27 cellular contexts compared by ENCODE assay signal in the genomic region with DNA sequence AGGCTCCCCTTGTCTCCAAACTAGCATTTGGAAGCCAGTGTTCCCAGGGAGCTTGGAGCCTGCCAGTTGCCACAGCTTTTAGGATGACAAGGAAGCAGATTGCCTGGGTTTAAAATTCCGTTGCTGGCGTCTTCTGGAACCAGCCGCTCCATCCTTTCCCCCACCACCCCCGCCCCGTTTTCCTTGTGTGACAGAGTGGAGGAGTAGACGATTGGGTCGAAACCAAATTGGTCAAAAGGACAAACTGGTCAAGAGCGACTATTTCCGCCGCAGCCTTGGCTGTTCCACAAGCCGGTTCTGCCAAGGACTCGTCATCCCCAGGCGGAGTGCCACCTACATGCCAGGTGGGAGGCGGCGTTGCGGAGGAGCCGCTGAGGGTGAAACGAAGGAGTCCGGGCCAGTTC.
A peak's percentile ranks its signal among the peaks of the same experiment; 100 is the strongest.
DNase-seq lines count a peak whose midpoint lies in the region; ATAC-seq and TF ChIP-seq lines count a peak whose summit lies in the region.
"Had no signal": no experiment of that assay in that cellular context is flagged by ENCODE, and none has a peak within 500 bp of the region (broad histone marks: within the 10 kb centered on the region; RNA-seq: fewer than 3 reads in every experiment).

No MANE protein-coding gene starts in this region.

- DNase-seq in Right ventricle myocardium inferior (ENCODE audit: missing footprints): peak; percentile 44
- no peak for DNase-seq in left ventricle myocardium inferior
- peak in 45 of 61 donors; percentile 13 to 96 (median 57) for DNase-seq in caudate nucleus (lab: John Stamatoyannopoulos, UW)
- DNase-seq in medulla oblongata (ENCODE audit: extremely low spot score): peak; percentile 74
- no peak for DNase-seq in glomerular visceral epithelial cell (ENCODE audit: extremely low spot score)
- no peak for DNase-seq in HUDEP-2 (lab: John Stamatoyannopoulos, UW; ENCODE audit: unreplicated experiment in 76 of 76)
- DNase-seq: activated CD4-positive, alpha-beta T cell treated with anti-CD3 and anti-CD28 coated beads, Interleukin-2, amount 10 ng/mL, durations not matched to agents 24 days and 14 days; activated gamma-delta T cell treated with Interleukin-2 at 50 U/mL for 16 hours; activated T-cell treated with anti-CD3 and anti-CD28 coated beads, Interleukin-2, amount 50 U/mL, for 1 hour; CD4-positive, alpha-beta memory T cell; DMS 273 treated with DMSO at 0.1 percent for 48 hours; endodermal cell; foreskin keratinocyte; NCI-H1048; NCI-H1694; NCI-H526; Peyer's patch; stimulated activated CD4-positive, alpha-beta T cell treated with anti-CD3 and anti-CD28 coated beads, Interleukin-1b, Interleukin-23, amount 100 ng/mL, for 48 hours; stimulated activated CD8-positive, alpha-beta memory T cell treated with anti-CD3 and anti-CD28 coated beads, Interleukin-4, amount 100 ng/mL, for 48 hours; stimulated activated naive CD8-positive, alpha-beta T cell treated with anti-CD3 and anti-CD28 coated beads, Interleukin-15, amount 100 ng/mL, for 72 hours; T1000 had no signal

- no peak overlapping the region for H3K4me3 ChIP-seq in left ventricle myocardium inferior
- no peak overlapping the region for H3K4me3 ChIP-seq in skeletal muscle satellite cell (ENCODE audit: low read length)
- H3K4me3 ChIP-seq: esophagus muscularis mucosa, Peyer's patch, smooth muscle cell, tibial nerve had no signal

- TF ChIP-seq CTCF in left ventricle myocardium inferior (IDR thresholded peaks at IDR 0.05; ENCODE audit: borderline replicate concordance): no peak

- no peaks in the 10 kb centered on the region for H3K36me3 ChIP-seq in left ventricle myocardium inferior
- no peaks in the 10 kb centered on the region for H3K36me3 ChIP-seq in skeletal muscle satellite cell (ENCODE audit: insufficient read depth, low read length)
- H3K36me3 ChIP-seq: esophagus muscularis mucosa, neutrophil, Peyer's patch, tibial nerve had no signal

- H3K4me1 ChIP-seq in left ventricle myocardium inferior (no peaks in the 10 kb centered on the region), skeletal muscle satellite cell (ENCODE audit: control insufficient read depth, insufficient read depth, low read length) (no peaks in the 10 kb centered on the region)
- H3K4me1 ChIP-seq: esophagus muscularis mucosa, foreskin keratinocyte, Peyer's patch, tibial nerve had no signal

- H3K27me3 ChIP-seq in left ventricle myocardium inferior (ENCODE audit: low read depth) (peaks cover 5% of the 10 kb centered on the region), skeletal muscle satellite cell (ENCODE audit: control insufficient read depth, insufficient read depth, low read length) (peaks cover 33% of the 10 kb centered on the region)
- H3K27me3 ChIP-seq: Peyer's patch had no signal

- intact Hi-C loops in Right ventricle myocardium inferior (cut with DNase I) (loop anchor here (5.0 kb wide), 1 partner anchor 76 kb away; no protein-coding TSS in a partner anchor), left ventricle myocardium inferior (cut with micrococcal nuclease) (no loop called here)

- peak overlapping the region; percentile 38 for H3K4me2 ChIP-seq in skeletal muscle satellite cell (ENCODE audit: low read length)
- H3K4me2 ChIP-seq: smooth muscle cell had no signal

- no peak overlapping the region for H3K27ac ChIP-seq in left ventricle myocardium inferior (replicated peaks)
- no peak overlapping the region for H3K27ac ChIP-seq in caudate nucleus (ENCODE audit: low read depth, low read length)
- H3K27ac ChIP-seq: esophagus muscularis mucosa, foreskin keratinocyte, neutrophil, Peyer's patch, tibial nerve had no signal

- ATAC-seq in Right ventricle myocardium inferior (peak; percentile 72), GM21515 (IDR thresholded peaks at IDR 0.05; ENCODE audit: unreplicated experiment) (no peak)
- ATAC-seq: foreskin keratinocyte; stimulated activated naive CD8-positive, alpha-beta T cell treated with anti-CD3 and anti-CD28 coated beads, Interleukin-15, amount 100 ng/mL, for 72 hours had no signal

- no peaks in the 10 kb centered on the region for H3K9me3 ChIP-seq in left ventricle myocardium inferior (replicated peaks)
- no peaks in the 10 kb centered on the region for H3K9me3 ChIP-seq in skeletal muscle satellite cell (replicated peaks; ENCODE audit: low read length)
- H3K9me3 ChIP-seq: esophagus muscularis mucosa, neutrophil, Peyer's patch, tibial nerve had no signal

- no peak overlapping the region for H3K9ac ChIP-seq in skeletal muscle satellite cell (ENCODE audit: low read depth, low read length)

Comparison
In these comparisons a context has a peak if more than half of its experiments do, and no peak if none do; other contexts are left out.
1. DNase-seq: peak in Right ventricle myocardium inferior (single experiment), caudate nucleus (45 of 61) and medulla oblongata (single experiment); none in left ventricle myocardium inferior (single experiment), glomerular visceral epithelial cell (single experiment) and HUDEP-2 (0 of 76).